Comparison of ENCODE assay signal across 28 cellular contexts in the genomic region with DNA sequence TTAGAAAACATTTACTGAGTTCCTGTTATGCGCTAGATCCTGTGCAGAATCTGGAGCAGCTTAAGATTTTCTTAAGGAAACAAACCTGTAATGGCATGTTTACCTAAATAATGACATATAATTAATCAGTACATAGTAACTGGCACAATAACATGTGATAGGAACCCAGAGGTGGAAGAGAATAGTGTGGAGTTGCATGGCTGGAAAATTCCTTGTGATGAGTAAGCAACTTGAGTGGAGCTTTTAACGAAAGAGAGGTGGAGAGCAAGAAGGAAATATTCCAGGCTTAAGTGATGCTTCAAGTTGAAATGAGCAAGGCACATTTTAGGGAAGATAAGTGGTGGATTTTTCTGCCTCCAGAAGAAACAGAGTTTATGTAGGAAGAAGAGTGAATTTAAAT. TPM values are rescaled to one million over a fixed set of nuclear protein-coding genes. Genes with fewer than 3 reads are reported as not detected.
"Had no signal": no experiment of that assay in that cellular context is flagged by ENCODE, and none has a peak within 500 bp of the region (broad histone marks: within the 10 kb centered on the region; RNA-seq: fewer than 3 reads in every experiment).

No MANE protein-coding gene starts in this region.

- H3K4me1 ChIP-seq: adrenal gland, body of pancreas, colonic mucosa, esophagus muscularis mucosa, gastroesophageal sphincter had no signal

- H3K4me3 ChIP-seq: adrenal gland, body of pancreas, cardiac muscle cell, colonic mucosa, esophagus muscularis mucosa, gastroesophageal sphincter had no signal

- DNase-seq: activated CD4-positive, alpha-beta T cell treated with anti-CD3 and anti-CD28 coated beads for 48 hours; activated CD4-positive, alpha-beta T cell treated with anti-CD3 and anti-CD28 coated beads, Interleukin-2, amount 50 U/mL, for 1 hour; activated CD4-positive, alpha-beta T cell treated with anti-CD3 and anti-CD28 coated beads, Interleukin-2, amount 50 U/mL, for 48 hours; activated CD8-positive, alpha-beta memory T cell treated with anti-CD3 and anti-CD28 coated beads for 24 hours; activated CD8-positive, alpha-beta T cell treated with anti-CD3 and anti-CD28 coated beads for 36 hours; activated effector memory CD4-positive, alpha-beta T cell treated with Interleukin-2 at 50 U/mL for 16 hours; activated gamma-delta T cell treated with Interleukin-2 at 50 U/mL for 16 hours; activated naive CD4-positive, alpha-beta T cell treated with anti-CD3 and anti-CD28 coated beads, Interleukin-2, amount 50 U/mL, for 16 hours; activated naive CD4-positive, alpha-beta T cell treated with Interleukin-2 at 50 U/mL for 16 hours; activated T-cell treated with anti-CD3 and anti-CD28 coated beads, Interleukin-2, amount 50 U/mL, for 4 hours; adrenal gland; amygdala; aorta; body of pancreas; central memory CD4-positive, alpha-beta T cell; cerebellar nuclear complex; colonic mucosa; effector CD8-positive, alpha-beta T cell; erythroblast; foreskin melanocyte; T-helper 2 cell had no signal

- FAIRE-seq: TTC549 had no signal

- H3K36me3 ChIP-seq: adrenal gland, cardiac muscle cell, colonic mucosa, esophagus muscularis mucosa, gastroesophageal sphincter had no signal

- H3K27me3 ChIP-seq: body of pancreas, colonic mucosa had no signal

- ATAC-seq: activated CD8-positive, alpha-beta T cell treated with anti-CD3 and anti-CD28 coated beads for 36 hours; activated T-cell treated with anti-CD3 and anti-CD28 coated beads, Interleukin-2, amount 50 U/mL, for 4 hours; activated T-helper 17 cell treated with anti-CD3 and anti-CD28 coated beads, Interleukin-2, amount 50 U/mL, for 72 hours; body of pancreas; gastroesophageal sphincter; WTC11 had no signal

- H3K9me3 ChIP-seq: body of pancreas, colonic mucosa, esophagus muscularis mucosa, gastroesophageal sphincter had no signal

- H3K27ac ChIP-seq: adrenal gland, body of pancreas, cardiac muscle cell, colonic mucosa, esophagus muscularis mucosa, gastroesophageal sphincter, VCaP had no signal

RNA-seq across cellular contexts. Expression of a gene that starts 9.2 kb away (rescaled TPM):
- total RNA-seq: body of pancreas had no signal
